1 cellular context compared by ENCODE assay signal in genomic region chr16:2105291-2105690, GRCh38. TPM values are rescaled to one million over a fixed set of nuclear protein-coding genes. Genes with fewer than 3 reads are reported as not detected.
"Had no signal": no experiment of that assay in that cellular context is flagged by ENCODE, and none has a peak within 500 bp of the region (broad histone marks: within the 10 kb centered on the region; RNA-seq: fewer than 3 reads in every experiment).

No MANE protein-coding gene starts in this region.

RNA-seq across cellular contexts. Expression of gene RAB26, which starts 43.1 kb away (rescaled TPM):
- total RNA-seq: GM23248 had no signal
